24 cellular contexts compared by ENCODE assay signal in the genomic region with DNA sequence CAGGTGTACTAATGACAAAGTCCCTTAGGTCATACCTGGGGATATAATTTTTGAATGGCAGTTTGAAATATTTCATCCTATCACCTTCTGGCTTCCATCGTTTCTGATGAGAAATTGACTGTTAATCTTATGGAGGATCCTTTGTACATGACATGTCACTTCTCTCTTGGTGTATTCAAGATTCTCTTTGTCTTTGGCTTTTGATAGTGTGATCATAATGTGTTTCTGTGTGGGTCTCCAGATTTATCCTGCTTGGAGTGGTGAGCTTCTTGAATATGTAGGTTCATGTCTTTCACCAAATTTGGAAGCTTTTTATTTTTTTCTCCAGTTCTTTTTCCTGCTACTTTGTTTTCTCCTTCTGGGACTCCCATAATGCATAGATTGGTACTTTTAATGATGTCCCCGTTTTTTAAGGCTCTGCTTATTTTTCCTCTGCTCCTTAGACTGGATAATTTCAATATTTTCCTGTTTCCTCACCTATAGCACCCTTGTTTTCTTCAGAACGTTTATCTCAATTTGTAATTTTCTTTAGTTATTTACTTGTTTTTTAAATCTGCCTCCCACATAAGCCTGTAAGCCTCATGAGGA. TPM values are rescaled to one million over a fixed set of nuclear protein-coding genes. Genes with fewer than 3 reads are reported as not detected.
DNase-seq lines count a peak whose midpoint lies in the region; ATAC-seq and TF ChIP-seq lines count a peak whose summit lies in the region.
"Had no signal": no experiment of that assay in that cellular context is flagged by ENCODE, and none has a peak within 500 bp of the region (broad histone marks: within the 10 kb centered on the region; RNA-seq: fewer than 3 reads in every experiment).

No MANE protein-coding gene starts in this region.

- H3K27me3 Mint-ChIP-seq in activated T-cell treated with anti-CD3 and anti-CD28 coated beads, Interleukin-2, amount 50 U/mL, for 4 hours (ENCODE audit: low read depth) = no peaks in the 10 kb centered on the region
- H3K27me3 Mint-ChIP-seq in Caco-2 (ENCODE audit: insufficient read depth, unreplicated experiment) (no peaks in the 10 kb centered on the region), WTC11 (ENCODE audit: low read depth) (no peaks in the 10 kb centered on the region), glutamatergic neuron (ENCODE audit: unreplicated experiment) (peaks cover 4% of the 10 kb centered on the region)
- peaks cover 0 to 1% (median 0%) of the 10 kb centered on the region in 5 donors for H3K27me3 Mint-ChIP-seq in naive thymus-derived CD8-positive, alpha-beta T cell
- H3K27me3 Mint-ChIP-seq: stimulated activated naive B cell treated with anti-CD40 and anti-IgM and Interleukin-4, amounts not matched to agents 10 μg/mL and 1 μg/mL and 100 μg/mL, for 72 hours had no signal

- peaks cover 69% of the 10 kb centered on the region for H3K4me1 Mint-ChIP-seq in activated T-cell treated with anti-CD3 and anti-CD28 coated beads, Interleukin-2, amount 50 U/mL, for 4 hours (ENCODE audit: low read depth)
- H3K4me1 Mint-ChIP-seq in Caco-2 (ENCODE audit: low read depth, unreplicated experiment) (peaks cover 48% of the 10 kb centered on the region), WTC11 (peaks cover 26% of the 10 kb centered on the region), glutamatergic neuron (ENCODE audit: low read depth, unreplicated experiment) (peaks cover 10% of the 10 kb centered on the region)
- H3K4me1 Mint-ChIP-seq in naive thymus-derived CD8-positive, alpha-beta T cell = peaks cover 39 to 89% (median 73%) of the 10 kb centered on the region in 4 donors

- ATAC-seq in activated T-cell treated with anti-CD3 and anti-CD28 coated beads, Interleukin-2, amount 50 U/mL, for 4 hours = no peak
- no peak for ATAC-seq in WTC11
- ATAC-seq in naive thymus-derived CD8-positive, alpha-beta T cell = no peak
- ATAC-seq: pancreas; stimulated activated naive B cell treated with anti-CD40 and anti-IgM and Interleukin-4, amounts not matched to agents 10 μg/mL and 1 μg/mL and 100 μg/mL, for 72 hours had no signal

- H3K9me3 ChIP-seq in Caco-2 = peaks cover 12% of the 10 kb centered on the region
- H3K9me3 ChIP-seq: pancreas had no signal

- peaks cover 11% of the 10 kb centered on the region for H3K9me3 Mint-ChIP-seq in activated T-cell treated with anti-CD3 and anti-CD28 coated beads, Interleukin-2, amount 50 U/mL, for 4 hours
- H3K9me3 Mint-ChIP-seq in Caco-2 (ENCODE audit: unreplicated experiment) = peaks cover 13% of the 10 kb centered on the region
- peaks cover 14% of the 10 kb centered on the region for H3K9me3 Mint-ChIP-seq in WTC11
- H3K9me3 Mint-ChIP-seq in naive thymus-derived CD8-positive, alpha-beta T cell = peaks cover 5 to 20% (median 12%) of the 10 kb centered on the region in 9 donors
- H3K9me3 Mint-ChIP-seq in glutamatergic neuron (ENCODE audit: unreplicated experiment) = peaks cover 6% of the 10 kb centered on the region

- intact Hi-C loops in Caco-2 (cut with micrococcal nuclease; ENCODE audit: unreplicated experiment) = no loop called here

- no TSS peak for BruUV-seq in Caco-2 (replicated peaks; lab: Mats Ljungman, UMichigan)

- POLR2A ChIA-PET in Caco-2 (lab: Charles Lee) (no interaction called here), WTC11 (lab: Charles Lee) (interaction anchor here (0.6 kb wide), 1 partner anchor 1238 kb away, joined by 6 read pairs; no protein-coding TSS in a partner anchor)
- POLR2A ChIA-PET in naive thymus-derived CD8-positive, alpha-beta T cell (lab: Charles Lee) = no interaction called here

- TF ChIP-seq CTCF in Caco-2 (IDR thresholded peaks at IDR 0.05; ENCODE audit: insufficient read depth in 1 of 2, low read depth in 1 of 2, low read length in 1 of 2, severe bottlenecking in 1 of 2, unreplicated experiment in 1 of 2) = no peak
- no peak for TF ChIP-seq CTCF in WTC11 (IDR thresholded peaks at IDR 0.05)
- no peak for TF ChIP-seq CTCF in glutamatergic neuron (IDR thresholded peaks at IDR 0.05; ENCODE audit: partially characterized antibody, unreplicated experiment)

- H3K4me3 Mint-ChIP-seq in activated T-cell treated with anti-CD3 and anti-CD28 coated beads, Interleukin-2, amount 50 U/mL, for 4 hours = peak overlapping the region; percentile 6
- H3K4me3 Mint-ChIP-seq in Caco-2 (ENCODE audit: unreplicated experiment) (no peak overlapping the region), WTC11 (no peak overlapping the region), glutamatergic neuron (ENCODE audit: unreplicated experiment) (no peak overlapping the region)
- peak overlapping the region in 7 of 10 donors; percentile 9 to 58 (median 48) for H3K4me3 Mint-ChIP-seq in naive thymus-derived CD8-positive, alpha-beta T cell
- H3K4me3 Mint-ChIP-seq: neural progenitor cell; stimulated activated naive B cell treated with anti-CD40 and anti-IgM and Interleukin-4, amounts not matched to agents 10 μg/mL and 1 μg/mL and 100 μg/mL, for 72 hours had no signal

- H3K36me3 ChIP-seq in Caco-2 (ENCODE audit: control insufficient read depth, insufficient read depth, low read length) = no peaks in the 10 kb centered on the region
- H3K36me3 ChIP-seq: pancreas had no signal

- H3K27me3 ChIP-seq in Caco-2 (replicated peaks; ENCODE audit: control insufficient read depth, insufficient read depth, low read length) = no peaks in the 10 kb centered on the region
- H3K27me3 ChIP-seq: neural progenitor cell, pancreas, upper lobe of left lung had no signal

- peaks cover 45% of the 10 kb centered on the region for H3K36me3 Mint-ChIP-seq in activated T-cell treated with anti-CD3 and anti-CD28 coated beads, Interleukin-2, amount 50 U/mL, for 4 hours (ENCODE audit: insufficient read depth)
- H3K36me3 Mint-ChIP-seq in Caco-2 (ENCODE audit: insufficient read depth, unreplicated experiment) (peaks cover 48% of the 10 kb centered on the region), WTC11 (peaks cover 29% of the 10 kb centered on the region), glutamatergic neuron (ENCODE audit: unreplicated experiment) (peaks cover 19% of the 10 kb centered on the region)
- peaks cover 23 to 48% (median 33%) of the 10 kb centered on the region in 3 donors for H3K36me3 Mint-ChIP-seq in naive thymus-derived CD8-positive, alpha-beta T cell

- no peak for DNase-seq in activated T-cell treated with anti-CD3 and anti-CD28 coated beads, Interleukin-2, amount 50 U/mL, for 4 hours
- no peak for DNase-seq in activated T-cell treated with anti-CD3 and anti-CD28 coated beads, Interleukin-2, amount 50 U/mL, for 1 hour
- DNase-seq in Caco-2 (no peak), WTC11 (ENCODE audit: low spot score) (no peak), glutamatergic neuron (no peak), kidney tubule cell (ENCODE audit: low spot score) (no peak), HUDEP-2 (lab: John Stamatoyannopoulos, UW; ENCODE audit: unreplicated experiment in 76 of 76) (no peak)
- no peak for DNase-seq in naive thymus-derived CD8-positive, alpha-beta T cell
- DNase-seq: activated CD4-positive, alpha-beta T cell treated with anti-CD3 and anti-CD28 coated beads, Interleukin-2, amount 50 U/mL, for 1 hour; effector CD8-positive, alpha-beta T cell; NCI-H1105; NCI-H187 treated with DMSO at 0.1 percent for 48 hours; NCI-H2171; NCI-H82; pancreas; retina; SIG-M5; stimulated activated naive B cell treated with anti-CD40 and anti-IgM and Interleukin-4, amounts not matched to agents 10 μg/mL and 1 μg/mL and 100 μg/mL, for 72 hours; T-helper 9 cell; upper lobe of left lung had no signal

- H3K4me3 ChIP-seq in Caco-2 (ENCODE audit: low read depth, low read length) = no peak overlapping the region
- H3K4me3 ChIP-seq: coronary artery, HAP-1, neural progenitor cell, pancreas, skin epidermis, upper lobe of left lung had no signal

- CTCF ChIA-PET in Caco-2 (lab: Charles Lee) = no interaction called here
- CTCF ChIA-PET in WTC11 (lab: Charles Lee) = no interaction called here

- H3K27ac Mint-ChIP-seq in Caco-2 (ENCODE audit: unreplicated experiment) (peak overlapping the region; percentile 42), WTC11 (no peak overlapping the region), glutamatergic neuron (ENCODE audit: unreplicated experiment) (no peak overlapping the region)
- H3K27ac Mint-ChIP-seq in naive thymus-derived CD8-positive, alpha-beta T cell = peak overlapping the region in 3 of 10 donors; percentile 15 to 35 (median 29)
- H3K27ac Mint-ChIP-seq: neural progenitor cell; stimulated activated naive B cell treated with anti-CD40 and anti-IgM and Interleukin-4, amounts not matched to agents 10 μg/mL and 1 μg/mL and 100 μg/mL, for 72 hours had no signal

- peaks cover 28% of the 10 kb centered on the region for H3K4me1 ChIP-seq in Caco-2

TF ChIP-seq in WTC11, 78 proteins besides CTCF, POLR2A, EP300 and RAD21 (continues in another document):
- TF ChIP-seq NFATC4 (CRISPR knock-in tag; IDR thresholded peaks at IDR 0.05) (no peak), CBFB (CRISPR knock-in tag; IDR thresholded peaks at IDR 0.05; ENCODE audit: low read depth) (no peak), ELF4 (CRISPR knock-in tag; IDR thresholded peaks at IDR 0.05; ENCODE audit: low read depth) (no peak)
- TF ChIP-seq, protein P1, sequence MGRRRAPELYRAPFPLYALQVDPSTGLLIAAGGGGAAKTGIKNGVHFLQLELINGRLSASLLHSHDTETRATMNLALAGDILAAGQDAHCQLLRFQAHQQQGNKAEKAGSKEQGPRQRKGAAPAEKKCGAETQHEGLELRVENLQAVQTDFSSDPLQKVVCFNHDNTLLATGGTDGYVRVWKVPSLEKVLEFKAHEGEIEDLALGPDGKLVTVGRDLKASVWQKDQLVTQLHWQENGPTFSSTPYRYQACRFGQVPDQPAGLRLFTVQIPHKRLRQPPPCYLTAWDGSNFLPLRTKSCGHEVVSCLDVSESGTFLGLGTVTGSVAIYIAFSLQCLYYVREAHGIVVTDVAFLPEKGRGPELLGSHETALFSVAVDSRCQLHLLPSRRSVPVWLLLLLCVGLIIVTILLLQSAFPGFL (CRISPR knock-in tag; IDR thresholded peaks at IDR 0.05; ENCODE audit: borderline replicate concordance) = no peak

RNA-seq across cellular contexts. Expression of a gene that starts 4.4 kb away (rescaled TPM):
- 10 to 100 TPM; 63.3 to 70.5 (median 66.4) TPM for total RNA-seq in activated T-cell treated with anti-CD3 and anti-CD28 coated beads, Interleukin-2, amount 50 U/mL, for 4 hours
- 82.8 and 89.9 TPM in 2 replicates for total RNA-seq in Caco-2 (2022)
- 77.1 to 81.8 TPM (median 77.9 TPM) in 3 replicates for total RNA-seq in WTC11 (2021)
- 100 to 1,000 TPM; 165 to 173 TPM for total RNA-seq in naive thymus-derived CD8-positive, alpha-beta T cell
- 10 to 100 TPM; 35.3 to 65.3 (median 41.0) TPM for polyA plus RNA-seq in naive thymus-derived CD8-positive, alpha-beta T cell
- 67.5 TPM for total RNA-seq in glutamatergic neuron (ENCODE audit: unreplicated experiment)

Comparison
In these comparisons a context has a peak if more than half of its experiments do, and no peak if none do; other contexts are left out.
1. H3K4me3 Mint-ChIP-seq: peak in activated T-cell treated with anti-CD3 and anti-CD28 coated beads, Interleukin-2, amount 50 U/mL, for 4 hours (single experiment) and naive thymus-derived CD8-positive, alpha-beta T cell (7 of 10); none in Caco-2 (single experiment), WTC11 (single experiment) and glutamatergic neuron (single experiment).